ENCODE assay signal across 1 cellular context in genomic region chr9:128822407-128823042, GRCh38.
TF ChIP-seq lines count a peak whose summit lies in the region.

No MANE protein-coding gene starts in this region.

TF ChIP-seq in K562, 482 proteins besides CTCF, POLR2A, EP300 and RAD21:
- TF ChIP-seq POLR2G (IDR thresholded peaks at IDR 0.05; ENCODE audit: low read depth, low read length): peak; percentile 68; the same call in 1 of the 2 replicates
- TF ChIP-seq SMARCA5 (IDR thresholded peaks at IDR 0.05): no peak
- no peak for TF ChIP-seq NUFIP1 (IDR thresholded peaks at IDR 0.05; ENCODE audit: partially characterized antibody)
- TF ChIP-seq HNRNPL (IDR thresholded peaks at IDR 0.05; ENCODE audit: low read depth, low read length): peak; percentile 59; the same call in 1 of the 2 replicates
- TF ChIP-seq RBM22 (IDR thresholded peaks at IDR 0.05; ENCODE audit: low read depth, low read length, poor library complexity, severe bottlenecking): peak; percentile 71
- peak; percentile 56 for TF ChIP-seq RBFOX2 (IDR thresholded peaks at IDR 0.05; ENCODE audit: low read depth, low read length)
- no peak for TF ChIP-seq ATF7 (IDR thresholded peaks at IDR 0.05)
- TF ChIP-seq MBD2 (IDR thresholded peaks at IDR 0.05; ENCODE audit: borderline replicate concordance, low read depth): no peak
- TF ChIP-seq SUPT5H (IDR thresholded peaks at IDR 0.05): 0 out of 2 replicates have a peak, but pooled peaks have one; percentile 10
- peak; percentile 21; the same call in 1 of the 2 replicates for TF ChIP-seq POLR2AphosphoS5 (IDR thresholded peaks at IDR 0.05; ENCODE audit: control insufficient read depth, insufficient read depth, low read depth, low read length)
TF ChIP-seq in K562: peak in this region for 6.
